13 cellular contexts compared by ENCODE assay signal in the genomic region with DNA sequence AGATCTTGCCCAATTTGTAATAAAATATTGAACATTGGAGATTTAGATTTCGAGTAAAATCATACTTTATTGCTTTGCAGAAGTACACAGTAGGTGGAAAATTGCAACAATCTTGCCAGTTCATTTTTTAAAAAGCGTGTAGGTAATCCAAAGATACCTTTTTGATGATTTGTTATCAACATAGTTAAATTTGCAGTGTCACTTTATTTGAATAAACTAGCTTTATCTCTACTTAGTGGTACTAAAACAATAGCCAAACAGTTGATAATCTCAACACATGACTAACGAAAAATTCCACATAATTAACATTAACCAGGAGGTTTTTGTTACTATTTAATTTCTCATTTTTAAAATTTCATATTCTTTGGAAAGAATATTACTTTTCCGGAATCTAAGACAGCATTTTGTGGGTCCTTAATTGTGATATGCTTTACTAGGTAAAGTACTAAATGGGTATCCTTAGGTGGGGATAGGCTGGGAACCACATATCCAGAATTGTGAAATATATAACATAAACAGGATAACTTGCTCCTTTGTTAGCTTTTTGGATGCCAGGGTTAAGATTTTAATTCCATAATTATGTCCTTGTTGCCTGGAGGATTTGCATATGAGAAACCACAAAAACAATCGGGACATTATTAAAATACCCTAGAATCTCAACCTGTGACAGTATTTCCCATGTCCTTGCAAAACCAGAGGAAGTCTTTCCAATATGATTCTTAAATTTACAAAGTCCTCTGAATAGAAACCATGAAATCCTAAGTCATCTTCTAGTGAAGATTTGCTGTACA. TPM values are rescaled to one million over a fixed set of nuclear protein-coding genes. Genes with fewer than 3 reads are reported as not detected.
A peak's percentile ranks its signal among the peaks of the same experiment; 100 is the strongest.
DNase-seq lines count a peak whose midpoint lies in the region; ATAC-seq, FAIRE-seq and TF ChIP-seq lines count a peak whose summit lies in the region.
"Had no signal": no experiment of that assay in that cellular context is flagged by ENCODE, and none has a peak within 500 bp of the region (broad histone marks: within the 10 kb centered on the region; RNA-seq: fewer than 3 reads in every experiment).

No MANE protein-coding gene starts in this region.

- peak overlapping the region; percentile 98 for H3K27ac Mint-ChIP-seq in activated naive CD8-positive, alpha-beta T cell treated with anti-CD3 and anti-CD28 coated beads for 36 hours

- no peak overlapping the region for H2AFZ ChIP-seq in HepG2 (ENCODE audit: low read length)

- 95% methylated on average over 5 of the region's 5 CpGs for WGBS in HepG2 (ENCODE audit: low lambda C conversion rate)
- WGBS in right lobe of liver (ENCODE audit: insufficient coverage, low coverage, low lambda C conversion rate, missing lambda C conversion rate) = 70% methylated on average over 5 of the region's 5 CpGs

- in situ Hi-C loops in HepG2 (cut with HindIII; ENCODE audit: extremely low pct_ligation_motif_present, low pct_unique_long_range_greater_than_20kb) = no loop called here

- no peak for TF ChIP-seq EP300 in HepG2 (IDR thresholded peaks at IDR 0.05; ENCODE audit: low read depth in 2 of 2, low read length in 2 of 2)
- TF ChIP-seq EP300 in HepG2 (CRISPR knock-in tag; IDR thresholded peaks at IDR 0.05; ENCODE audit: borderline replicate concordance) = no peak

- no peaks in the 10 kb centered on the region; a peak in 1 of 5 replicates for H3K27me3 ChIP-seq in HepG2 (ENCODE audit: control insufficient read depth in 1 of 2, insufficient read depth in 2 of 2, low read length in 2 of 2)
- no peaks in the 10 kb centered on the region for H3K27me3 ChIP-seq in right lobe of liver
- no peaks in the 10 kb centered on the region for H3K27me3 ChIP-seq in muscle layer of duodenum (ENCODE audit: low read depth, low read length)
- H3K27me3 ChIP-seq in uterus = no peaks in the 10 kb centered on the region

- DNase-seq in HepG2 (ENCODE audit: low spot score) = no peak
- DNase-seq in right lobe of liver = no peak
- DNase-seq in activated naive CD8-positive, alpha-beta T cell treated with anti-CD3 and anti-CD28 coated beads for 36 hours = no peak
- DNase-seq in uterus = no peak
- no peak for DNase-seq in RPMI8226
- no peak for DNase-seq in SHP77 (lab: John Stamatoyannopoulos, UW)
- DNase-seq: activated CD4-positive, CD25-positive, alpha-beta regulatory T cell; mesendoderm; NCI-H226; right cardiac atrium had no signal

- H3K9me3 ChIP-seq in HepG2 (ENCODE audit: low read length) = no peaks in the 10 kb centered on the region
- no peaks in the 10 kb centered on the region for H3K9me3 ChIP-seq in right lobe of liver
- H3K9me3 ChIP-seq in muscle layer of duodenum (ENCODE audit: control insufficient read depth in 1 of 2, low read length in 2 of 2) = no peaks in the 10 kb centered on the region
- no peaks in the 10 kb centered on the region for H3K9me3 ChIP-seq in uterus

- H3K9ac ChIP-seq in HepG2 (ENCODE audit: insufficient read depth, low read depth, low read length) = no peak overlapping the region

- TF ChIP-seq CTCF in HepG2 (CRISPR knock-in tag; IDR thresholded peaks at IDR 0.05) (no peak), right lobe of liver (IDR thresholded peaks at IDR 0.05) (no peak), uterus (IDR thresholded peaks at IDR 0.05) (no peak)

- TF ChIP-seq POLR2A in HepG2 (IDR thresholded peaks at IDR 0.05; ENCODE audit: insufficient read depth in 1 of 2, low read depth in 2 of 2, low read length in 2 of 2) = no peak
- no peak for TF ChIP-seq POLR2A in right lobe of liver (IDR thresholded peaks at IDR 0.05)
- TF ChIP-seq POLR2A in uterus (IDR thresholded peaks at IDR 0.05) = no peak

- H3K4me3 ChIP-seq in HepG2 (replicated peaks in 1 of 3; ENCODE audit: insufficient read depth in 1 of 3, low read depth in 2 of 3, low read length in 3 of 3) (peak overlapping the region in 2 of 3 experiments; percentile 71 to 83; a peak in 1 of 6 replicates), right lobe of liver (no peak overlapping the region), muscle layer of duodenum (ENCODE audit: low read depth in 1 of 2, low read length in 2 of 2) (peak overlapping the region; percentile 69 to 83), uterus (no peak overlapping the region)

- H3K4me3 Mint-ChIP-seq in activated naive CD8-positive, alpha-beta T cell treated with anti-CD3 and anti-CD28 coated beads for 36 hours = peak overlapping the region; percentile 90

- H3K27me3 Mint-ChIP-seq in activated naive CD8-positive, alpha-beta T cell treated with anti-CD3 and anti-CD28 coated beads for 36 hours = no peaks in the 10 kb centered on the region

- intact Hi-C loops in HepG2 (cut with micrococcal nuclease; ENCODE audit: unreplicated experiment) = no loop called here
- intact Hi-C loops in right lobe of liver (cut with DNase I) = no loop called here
- intact Hi-C loops in uterus (cut with DNase I; ENCODE audit: low total_unique reads) = no loop called here

- no peak for TF ChIP-seq RAD21 in HepG2 (CRISPR knock-in tag; IDR thresholded peaks at IDR 0.05)

- H3K4me1 Mint-ChIP-seq in activated naive CD8-positive, alpha-beta T cell treated with anti-CD3 and anti-CD28 coated beads for 36 hours = peaks cover 56% of the 10 kb centered on the region

- BruUV-seq in HepG2 (replicated peaks; lab: Mats Ljungman, UMichigan) = no TSS peak

- peaks cover 25% of the 10 kb centered on the region for H3K4me1 ChIP-seq in HepG2 (ENCODE audit: insufficient read depth, low read length)
- H3K4me1 ChIP-seq in right lobe of liver = peaks cover 2 to 45% (median 7%) of the 10 kb centered on the region in 4 donors
- peaks cover 9 to 42% of the 10 kb centered on the region in 2 donors for H3K4me1 ChIP-seq in muscle layer of duodenum (ENCODE audit: control insufficient read depth in 1 of 2, insufficient read depth in 2 of 2, low read length in 2 of 2)
- H3K4me1 ChIP-seq in uterus = peaks cover 0 to 10% of the 10 kb centered on the region in 2 donors

- H3K9me3 Mint-ChIP-seq in activated naive CD8-positive, alpha-beta T cell treated with anti-CD3 and anti-CD28 coated beads for 36 hours = peaks cover 2% of the 10 kb centered on the region

- FAIRE-seq in HepG2 (lab: Jason Lieb, UNC) = no peak
- FAIRE-seq: urothelium cell line had no signal

- peaks cover 30% of the 10 kb centered on the region for H3K79me2 ChIP-seq in HepG2 (ENCODE audit: insufficient read depth, low read length)

- CTCF ChIA-PET in HepG2 (lab: Yijun Ruan, JAX; ENCODE audit: low intra/inter-chr PET ratio, low total read pairs) = no interaction called here

- no peak for ATAC-seq in HepG2
- no peak for ATAC-seq in right lobe of liver
- no peak for ATAC-seq in HG02885 (IDR thresholded peaks at IDR 0.05; ENCODE audit: poor library complexity, unreplicated experiment)
- ATAC-seq: right cardiac atrium had no signal

- H3K36me3 Mint-ChIP-seq in activated naive CD8-positive, alpha-beta T cell treated with anti-CD3 and anti-CD28 coated beads for 36 hours = peaks cover 13% of the 10 kb centered on the region

- H3K36me3 ChIP-seq in HepG2 (replicated peaks in 1 of 2; ENCODE audit: control insufficient read depth in 1 of 2, insufficient read depth in 2 of 2, low read length in 2 of 2) (no peaks in the 10 kb centered on the region), right lobe of liver (no peaks in the 10 kb centered on the region), muscle layer of duodenum (ENCODE audit: control insufficient read depth in 1 of 2, insufficient read depth in 2 of 2, low read length in 2 of 2) (peaks cover 0 to 11% of the 10 kb centered on the region in 2 donors), uterus (no peaks in the 10 kb centered on the region)

- no peak overlapping the region for H3K27ac ChIP-seq in HepG2 (ENCODE audit: extremely low read length, insufficient read depth, low read length)
- H3K27ac ChIP-seq in right lobe of liver = peak overlapping the region in 1 of 3 donors; percentile 100
- H3K27ac ChIP-seq in muscle layer of duodenum (ENCODE audit: low read length) = peak overlapping the region; percentile 97
- peak overlapping the region; percentile 98 to 100 for H3K27ac ChIP-seq in uterus

- POLR2A ChIA-PET in HepG2 (lab: Yijun Ruan, JAX) = no interaction called here

- H4K20me1 ChIP-seq in HepG2 (ENCODE audit: insufficient read depth, low read length) = peaks cover 13% of the 10 kb centered on the region

- H3K4me2 ChIP-seq in HepG2 (ENCODE audit: low read depth, low read length) = 0 out of 2 replicates have a peak overlapping the region, but pooled peaks have one; percentile 78

TF ChIP-seq in HepG2, 621 proteins besides CTCF, POLR2A, EP300 and RAD21 (continues in another document):
- TF ChIP-seq CHCHD3 (CRISPR knock-in tag; IDR thresholded peaks at IDR 0.05) = no peak
- TF ChIP-seq ZNF615 (CRISPR knock-in tag; IDR thresholded peaks at IDR 0.05; ENCODE audit: borderline replicate concordance) = no peak
- no peak for TF ChIP-seq ZNF564 (CRISPR knock-in tag; IDR thresholded peaks at IDR 0.05)
- TF ChIP-seq GZF1 (CRISPR knock-in tag; IDR thresholded peaks at IDR 0.05) = no peak

RNA-seq across cellular contexts. Expression of a gene that starts 2.4 kb away (rescaled TPM):
- total RNA-seq in HepG2 (2016; rRNA removed; fragmentation: Illumina TruSeq; extraction: Trizol) (55.9 and 79.7 TPM in 2 replicates), right lobe of liver (10 to 100 TPM; 11.0 to 26.2 (median 15.2) TPM), uterus (100 to 1,000 TPM in 1 of 4 donors, 10 to 100 TPM in 3; 27.4 to 149 (median 63.6) TPM)
- 5.5 and 6.9 TPM in 2 replicates for total RNA-seq in HepG2 (2016; cell fraction: cytosol; rRNA removed; fragmentation: Illumina TruSeq; extraction: Trizol; ENCODE audit: low read depth)
- 55.3 and 76.6 TPM in 2 replicates for total RNA-seq in HepG2 (2016; cell fraction: insoluble cytoplasmic fraction; rRNA removed; fragmentation: Illumina TruSeq; extraction: Trizol)
- 12.8 and 15.2 TPM in 2 replicates for total RNA-seq in HepG2 (2016; cell fraction: membrane; rRNA removed; fragmentation: Illumina TruSeq; extraction: Trizol)
- total RNA-seq in HepG2 (2016; cell fraction: nucleus; rRNA removed; fragmentation: Illumina TruSeq; extraction: Trizol) = 88.7 and 103 TPM in 2 replicates
- 22.8 and 23.0 TPM in 2 replicates for polyA plus RNA-seq in HepG2 (2011; rRNA removed)
- 7.8 and 14.2 TPM in 2 replicates for polyA plus RNA-seq in HepG2 (2011; cell fraction: cytosol; rRNA removed)
- polyA plus RNA-seq in HepG2 (2011; cell fraction: nucleus; rRNA removed) = 27.7 and 34.1 TPM in 2 replicates
- 24.4 and 27.4 TPM in 2 replicates for polyA plus RNA-seq in HepG2 (2012)
- 0.66 and 1.5 TPM in 2 replicates for polyA plus RNA-seq in HepG2 (2016; cell fraction: cytosol; fragmentation: Illumina TruSeq; extraction: Trizol; ENCODE audit: low read depth)
- polyA plus RNA-seq in HepG2 (2016; cell fraction: insoluble cytoplasmic fraction; fragmentation: Illumina TruSeq; extraction: Trizol; ENCODE audit: low read depth) = 39.8 and 41.3 TPM in 2 replicates
- polyA plus RNA-seq in HepG2 (2016; cell fraction: membrane; fragmentation: Illumina TruSeq; extraction: Trizol; ENCODE audit: low read depth) = 2.7 and 3.9 TPM in 2 replicates
- polyA plus RNA-seq in HepG2 (2016; cell fraction: nucleus; fragmentation: Illumina TruSeq; extraction: Trizol; ENCODE audit: insufficient read depth, low read depth) = 89.5 and 95.7 TPM in 2 replicates
- polyA minus RNA-seq in HepG2 (2011; rRNA and poly(A)+ RNA removed; ENCODE audit: low replicate concordance) = 9.2 and 12.2 TPM in 2 replicates
- polyA minus RNA-seq in HepG2 (2011; cell fraction: cytosol; rRNA and poly(A)+ RNA removed) = 27.3 and 30.3 TPM in 2 replicates
- 155 and 163 TPM in 2 replicates for polyA minus RNA-seq in HepG2 (2011; cell fraction: nucleus; rRNA and poly(A)+ RNA removed)
- 10 to 100 TPM; 58.0 to 58.5 TPM for total RNA-seq in activated naive CD8-positive, alpha-beta T cell treated with anti-CD3 and anti-CD28 coated beads for 36 hours

Comparison
In these comparisons a context has a peak if more than half of its experiments do, and no peak if none do; other contexts are left out.
1. H3K4me3 ChIP-seq: peak in HepG2 (2 of 3) and muscle layer of duodenum (2 of 2); none in right lobe of liver (0 of 3) and uterus (0 of 2).